Comparison of ENCODE assay signal across 8 cellular contexts in genomic region chr3:72152551-72153476, GRCh38.
DNase-seq lines count a peak whose midpoint lies in the region; ATAC-seq, FAIRE-seq and TF ChIP-seq lines count a peak whose summit lies in the region.

No MANE protein-coding gene starts in this region.

- H4K5ac ChIP-seq in H9 (ENCODE audit: insufficient read length, low read depth, low read length): no peak overlapping the region

- no peak for TF ChIP-seq CTCF in H9 (conservative IDR thresholded peaks at IDR 0.05)

- no peak overlapping the region for H2AFZ ChIP-seq in H9 (ENCODE audit: low read length)

- no peak overlapping the region for H3K4me2 ChIP-seq in H9 (ENCODE audit: insufficient read depth, insufficient read length, low read length)

- H3K27ac ChIP-seq in H9 (ENCODE audit: insufficient read length, low read depth, low read length): no peak overlapping the region

- no peaks in the 10 kb centered on the region for H3K27me3 ChIP-seq in H9 (ENCODE audit: insufficient read depth, low read length)

- H3K9me3 Mint-ChIP-seq in H9: no peaks in the 10 kb centered on the region; a peak in 2 of 5 replicates
- peaks cover 6 to 12% of the 10 kb centered on the region in 2 donors for H3K9me3 Mint-ChIP-seq in activated naive CD4-positive, alpha-beta T cell treated with anti-CD3 and anti-CD28 coated beads, Interleukin-2, amount 50 U/mL, for 72 hours

- no CpG with 5 or more reads among the region's 21 CpGs for WGBS in H9 (ENCODE audit: extremely low coverage, insufficient read length, low lambda C conversion rate)

- H3K27me3 Mint-ChIP-seq in H9 (ENCODE audit: low read depth): peaks cover 1% of the 10 kb centered on the region; the same call in 1 of the 2 replicates

- H3T11ph ChIP-seq in H9 (ENCODE audit: low read length): no peak overlapping the region

- DNase-seq in D341Med (ENCODE audit: low spot score) (peak; percentile 83), NCI-H446 treated with DMSO at 0.1 percent for 48 hours (lab: John Stamatoyannopoulos, UW) (peak; percentile 65), nucleus accumbens (lab: John Stamatoyannopoulos, UW) (peak in 46 of 56 donors; percentile 13 to 82 (median 59)), NOMO-1 (lab: John Stamatoyannopoulos, UW; ENCODE audit: unreplicated experiment in 2 of 2) (no peak), H9 (no peak), GDM1 (lab: John Stamatoyannopoulos, UW) (no peak)
- DNase-seq in activated naive CD4-positive, alpha-beta T cell treated with anti-CD3 and anti-CD28 coated beads, Interleukin-2, amount 50 U/mL, for 72 hours (ENCODE audit: low spot score in 2 of 2): no peak

- H3K4me1 ChIP-seq in H9 (ENCODE audit: insufficient read depth, low read length): no peaks in the 10 kb centered on the region

- no peak overlapping the region for H3K4me3 Mint-ChIP-seq in H9

- H3K23ac ChIP-seq in H9 (ENCODE audit: insufficient read length, low read depth, low read length): no peak overlapping the region

- no peaks in the 10 kb centered on the region for H3K79me1 ChIP-seq in H9 (ENCODE audit: insufficient read depth, low read depth, low read length, poor library complexity, severe bottlenecking)

- no peaks in the 10 kb centered on the region for H4K20me1 ChIP-seq in H9 (ENCODE audit: control insufficient read depth, insufficient read depth, insufficient read length)

- H3K23me2 ChIP-seq in H9 (ENCODE audit: insufficient read length, low read depth, low read length, poor library complexity, severe bottlenecking): no peaks in the 10 kb centered on the region

- no peak overlapping the region for H4K8ac ChIP-seq in H9 (replicated peaks; ENCODE audit: insufficient read length, low read depth, low read length)

- H3K27ac Mint-ChIP-seq in H9: 0 out of 7 replicates have a peak overlapping the region, but pooled peaks of 1 of the 3 experiments have one; percentile 34
- no peak overlapping the region for H3K27ac Mint-ChIP-seq in activated naive CD4-positive, alpha-beta T cell treated with anti-CD3 and anti-CD28 coated beads, Interleukin-2, amount 50 U/mL, for 72 hours

- H2BK5ac ChIP-seq in H9 (ENCODE audit: insufficient read length, low read length): no peak overlapping the region

- H3K14ac ChIP-seq in H9 (ENCODE audit: insufficient read depth, low read length): no peak overlapping the region

- H2BK20ac ChIP-seq in H9 (ENCODE audit: low read depth, low read length, poor library complexity, severe bottlenecking): no peak overlapping the region

- no peak overlapping the region for H2BK120ac ChIP-seq in H9 (ENCODE audit: low read depth, low read length, poor library complexity, severe bottlenecking)

- H4K91ac ChIP-seq in H9 (ENCODE audit: insufficient read length, low read depth, low read length): no peak overlapping the region

- H3K56ac ChIP-seq in H9 (ENCODE audit: insufficient read length, low read depth, low read length): no peak overlapping the region

- peaks cover 0 to 7% (median 0%) of the 10 kb centered on the region in 3 experiments; a peak in 3 of 7 replicates for H3K36me3 Mint-ChIP-seq in H9 (ENCODE audit: insufficient read depth in 1 of 3, low read depth in 3 of 3)
- peaks cover 0 to 11% of the 10 kb centered on the region in 2 donors for H3K36me3 Mint-ChIP-seq in activated naive CD4-positive, alpha-beta T cell treated with anti-CD3 and anti-CD28 coated beads, Interleukin-2, amount 50 U/mL, for 72 hours

- H3K9me3 ChIP-seq in H9 (ENCODE audit: control insufficient read depth, low read depth, low read length): peaks cover 6% of the 10 kb centered on the region

- H2BK15ac ChIP-seq in H9 (ENCODE audit: low read depth, low read length): no peak overlapping the region

- peak; percentile 93 for FAIRE-seq in endometrium (lab: Jason Lieb, UNC)

- no peak for ATAC-seq in activated naive CD4-positive, alpha-beta T cell treated with anti-CD3 and anti-CD28 coated beads, Interleukin-2, amount 50 U/mL, for 72 hours

- peaks cover 0 to 10% of the 10 kb centered on the region in 2 experiments; a peak in 1 of 4 replicates for H3K4me1 Mint-ChIP-seq in H9

- H3K18ac ChIP-seq in H9 (ENCODE audit: insufficient read length, low read depth, low read length): no peak overlapping the region

- H3K79me2 ChIP-seq in H9 (ENCODE audit: insufficient read depth, low read length): no peaks in the 10 kb centered on the region

- H3K9ac ChIP-seq in H9 (ENCODE audit: extremely low read depth, insufficient read length, low read length): no peak overlapping the region

- no peak overlapping the region for H2BK12ac ChIP-seq in H9 (ENCODE audit: insufficient read length, low read depth, low read length)

- no peak overlapping the region for H3K4ac ChIP-seq in H9 (ENCODE audit: low read depth, low read length)

- H2AK5ac ChIP-seq in H9 (ENCODE audit: insufficient read length, low read length): no peak overlapping the region

Comparison
In these comparisons a context has a peak if more than half of its experiments do, and no peak if none do; other contexts are left out.
1. DNase-seq: peak in D341Med (single experiment), NCI-H446 treated with DMSO at 0.1 percent for 48 hours (single experiment) and nucleus accumbens (46 of 56); none in NOMO-1 (0 of 2), H9 (single experiment), activated naive CD4-positive, alpha-beta T cell treated with anti-CD3 and anti-CD28 coated beads, Interleukin-2, amount 50 U/mL, for 72 hours (0 of 2) and GDM1 (single experiment).